ENCODE assay signal across 8 cellular contexts in the genomic region with DNA sequence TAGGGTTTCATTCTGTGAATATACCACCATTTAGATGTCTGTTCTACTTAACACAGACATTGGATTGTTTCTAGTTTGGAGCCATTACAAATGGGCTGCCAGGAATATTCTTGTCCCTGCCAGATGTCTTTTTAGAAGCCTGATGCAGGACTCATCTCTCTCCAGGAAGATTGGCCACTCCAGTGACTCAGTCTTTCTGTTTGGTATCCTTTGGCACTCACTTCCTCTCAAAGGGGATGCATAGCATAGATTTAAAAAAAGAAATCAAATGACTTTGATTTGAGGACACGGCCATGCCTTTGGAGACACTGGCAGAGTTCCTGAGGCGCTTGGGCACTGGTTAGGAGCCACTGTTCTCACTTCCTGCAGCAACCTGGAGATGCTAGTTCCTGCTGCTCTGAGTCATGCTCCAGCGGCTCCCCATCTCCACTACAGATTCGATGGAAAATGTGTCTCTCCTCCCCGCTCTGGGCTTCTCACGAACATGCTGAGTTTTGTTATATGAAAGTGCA. TPM values are rescaled to one million over a fixed set of nuclear protein-coding genes. Genes with fewer than 3 reads are reported as not detected.
DNase-seq lines count a peak whose midpoint lies in the region; TF ChIP-seq lines count a peak whose summit lies in the region.

No MANE protein-coding gene starts in this region.

- peaks cover 0 to 4% (median 0%) of the 10 kb centered on the region in 5 experiments for H3K9me3 Mint-ChIP-seq in brain

- peak overlapping the region in 4 of 5 experiments; percentile 30 to 93 (median 56) for H3K27ac Mint-ChIP-seq in brain

- H3K27me3 Mint-ChIP-seq in brain: peaks cover 6% of the 10 kb centered on the region

- DNase-seq in DMS79 treated with DMSO at 0.1 percent for 48 hours (lab: John Stamatoyannopoulos, UW): peak; percentile 12
- no peak for DNase-seq in DMS79 (lab: John Stamatoyannopoulos, UW)
- DNase-seq in inferior parietal cortex (ENCODE audit: extremely low spot score): peak; percentile 69
- DNase-seq in SW 1271 (lab: John Stamatoyannopoulos, UW): no peak
- no peak for DNase-seq in NCI-H82 treated with DMSO at 0.1 percent for 48 hours (lab: John Stamatoyannopoulos, UW; ENCODE audit: unreplicated experiment)
- DNase-seq in NCI-H774 (lab: John Stamatoyannopoulos, UW): no peak

- H3K27ac ChIP-seq in temporal lobe (ENCODE audit: low read depth, low read length): peak overlapping the region; percentile 12

- H3K4me1 Mint-ChIP-seq in brain: peaks cover 34% of the 10 kb centered on the region

- TF ChIP-seq CTCF in brain (conservative IDR thresholded peaks at IDR 0.05): no peak

- no peaks in the 10 kb centered on the region for H3K36me3 Mint-ChIP-seq in brain

- no peak overlapping the region for H3K4me3 Mint-ChIP-seq in brain

RNA-seq across cellular contexts. Expression of a gene that starts 3.5 kb away (rescaled TPM):
- polyA plus RNA-seq in brain (ENCODE audit: insufficient read depth, low read depth, low replicate concordance): 1.6 TPM
- 1.5 TPM for total RNA-seq in temporal lobe

Comparison
In these comparisons a context has a peak if more than half of its experiments do, and no peak if none do; other contexts are left out.
1. DNase-seq: peak in DMS79 treated with DMSO at 0.1 percent for 48 hours (single experiment) and inferior parietal cortex (single experiment); none in DMS79 (single experiment), SW 1271 (0 of 2), NCI-H82 treated with DMSO at 0.1 percent for 48 hours (single experiment) and NCI-H774 (single experiment).